ENCODE assay signal across 24 cellular contexts in the genomic region with DNA sequence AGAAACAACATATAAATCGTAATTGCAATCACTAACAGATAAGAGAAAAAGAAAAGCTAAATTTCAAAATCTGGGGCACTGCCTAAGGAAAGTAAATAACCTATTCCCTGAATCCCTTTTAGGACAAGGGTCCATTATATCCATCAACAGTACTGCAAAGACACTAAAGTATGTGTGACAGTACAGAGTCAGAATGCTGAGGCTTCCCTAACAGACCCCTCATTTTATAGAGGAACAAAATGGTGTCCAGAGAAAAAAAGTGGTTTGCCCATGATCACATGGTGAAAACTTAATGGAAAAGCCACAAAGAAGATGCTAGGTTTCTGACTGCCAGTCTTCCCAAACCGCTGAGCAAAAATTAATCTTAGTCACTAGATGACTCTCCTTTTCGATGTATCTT.
DNase-seq lines count a peak whose midpoint lies in the region; ATAC-seq, FAIRE-seq and TF ChIP-seq lines count a peak whose summit lies in the region.
"Had no signal": no experiment of that assay in that cellular context is flagged by ENCODE, and none has a peak within 500 bp of the region (broad histone marks: within the 10 kb centered on the region; RNA-seq: fewer than 3 reads in every experiment).

No MANE protein-coding gene starts in this region.

- H3K9me3 ChIP-seq in H9 (ENCODE audit: control insufficient read depth, low read depth, low read length) (no peaks in the 10 kb centered on the region), endodermal cell (ENCODE audit: control insufficient read depth, low read length) (no peaks in the 10 kb centered on the region)
- H3K9me3 ChIP-seq: A549 had no signal

- H3K14ac ChIP-seq in H9 (ENCODE audit: insufficient read depth, low read length), result no peak overlapping the region

- 0 out of 7 replicates have a peak overlapping the region, but pooled peaks of 2 of the 3 experiments have one; percentile 24 to 31 for H3K27ac Mint-ChIP-seq in H9
- peak overlapping the region; percentile 40 for H3K27ac Mint-ChIP-seq in endodermal cell
- H3K27ac Mint-ChIP-seq: CD4-positive, alpha-beta T cell; HFFc6; IgD-negative memory B cell had no signal

- H3K36me3 Mint-ChIP-seq in H9 (ENCODE audit: insufficient read depth in 1 of 3, low read depth in 3 of 3) (peaks cover 4 to 20% (median 7%) of the 10 kb centered on the region in 3 experiments; a peak in 5 of 7 replicates), endodermal cell (ENCODE audit: low read depth) (peaks cover 55% of the 10 kb centered on the region)

- no peak overlapping the region for H3K4ac ChIP-seq in H9 (ENCODE audit: low read depth, low read length)

- H3K79me2 ChIP-seq in H9 (ENCODE audit: insufficient read depth, low read length), result no peaks in the 10 kb centered on the region

- peaks cover 85% of the 10 kb centered on the region for H3K36me3 ChIP-seq in endodermal cell (ENCODE audit: control insufficient read depth, insufficient read depth, low read length)

- H2AK5ac ChIP-seq in H9 (ENCODE audit: insufficient read length, low read length), result no peak overlapping the region

- no peak overlapping the region for H3K18ac ChIP-seq in H9 (ENCODE audit: insufficient read length, low read depth, low read length)

- H3K79me1 ChIP-seq in H9 (ENCODE audit: insufficient read depth, low read depth, low read length, poor library complexity, severe bottlenecking), result no peaks in the 10 kb centered on the region

- no peak overlapping the region for H4K8ac ChIP-seq in H9 (replicated peaks; ENCODE audit: insufficient read length, low read depth, low read length)

- DNase-seq in H9, result no peak
- DNase-seq in SK-MEL-5 (ENCODE audit: low read depth, low spot score), result peak; percentile 64
- no peak for DNase-seq in endodermal cell
- peak; percentile 44 for DNase-seq in pons (ENCODE audit: low spot score)
- DNase-seq in urothelium cell line (ENCODE audit: low spot score), result no peak
- DNase-seq: AML-193; CD4-positive, alpha-beta T cell; DMS153; DMS79; GDM1; GM23248; HFFc6; KBM-7 had no signal

- no peak overlapping the region for H3K23ac ChIP-seq in H9 (ENCODE audit: insufficient read length, low read depth, low read length)

- H2BK120ac ChIP-seq in H9 (ENCODE audit: low read depth, low read length, poor library complexity, severe bottlenecking), result no peak overlapping the region

- H4K5ac ChIP-seq in H9 (ENCODE audit: insufficient read length, low read depth, low read length), result no peak overlapping the region

- peaks cover 23 to 24% of the 10 kb centered on the region in 2 experiments for H3K4me1 Mint-ChIP-seq in H9
- peaks cover 19% of the 10 kb centered on the region for H3K4me1 Mint-ChIP-seq in endodermal cell

- H3K27me3 ChIP-seq in H9 (ENCODE audit: insufficient read depth, low read length) (no peaks in the 10 kb centered on the region), endodermal cell (ENCODE audit: control insufficient read depth, insufficient read depth, low read length, poor library complexity, severe bottlenecking) (no peaks in the 10 kb centered on the region)

- in situ Hi-C loops in SK-MEL-5 (cut with HindIII; ENCODE audit: low pct_unique_long_range_greater_than_20kb, low sequenced_read_pairs), result no loop called here

- no peak for FAIRE-seq in urothelium cell line (lab: Jason Lieb, UNC)
- FAIRE-seq: A549, GM12892, GM18507, H54, HepG2 had no signal

- no peak overlapping the region for H3T11ph ChIP-seq in H9 (ENCODE audit: low read length)

- no peak overlapping the region for H3K4me3 Mint-ChIP-seq in H9
- H3K4me3 Mint-ChIP-seq in endodermal cell, result no peak overlapping the region
- H3K4me3 Mint-ChIP-seq: CD4-positive, alpha-beta T cell; HFFc6; IgD-negative memory B cell had no signal

- no peak for ATAC-seq in GM18520 (IDR thresholded peaks at IDR 0.05; ENCODE audit: unreplicated experiment)
- ATAC-seq in GM19397 (IDR thresholded peaks at IDR 0.05; ENCODE audit: unreplicated experiment), result no peak
- no peak for ATAC-seq in HG03342 (IDR thresholded peaks at IDR 0.05; ENCODE audit: unreplicated experiment)
- ATAC-seq: A549, HCT116, HepG2 had no signal

- H3K56ac ChIP-seq in H9 (ENCODE audit: insufficient read length, low read depth, low read length), result no peak overlapping the region

- WGBS in H9 (ENCODE audit: extremely low coverage, insufficient read length, low lambda C conversion rate), result no CpG with 5 or more reads among the region's 3 CpGs
- 97 to 100% methylated on average over 1 to 3 of the region's 3 CpGs for WGBS in endodermal cell (ENCODE audit: insufficient coverage in 1 of 2, insufficient read length in 1 of 2), 2 experiments

- H3K27me3 Mint-ChIP-seq in H9 (ENCODE audit: low read depth) (no peaks in the 10 kb centered on the region), endodermal cell (ENCODE audit: insufficient read depth) (no peaks in the 10 kb centered on the region)
- H3K27me3 Mint-ChIP-seq: CD4-positive, alpha-beta T cell; IgD-negative memory B cell had no signal

- no peaks in the 10 kb centered on the region for H4K20me1 ChIP-seq in H9 (ENCODE audit: control insufficient read depth, insufficient read depth, insufficient read length)

- no peak overlapping the region for H3K4me3 ChIP-seq in endodermal cell (ENCODE audit: low read length)
- H3K4me3 ChIP-seq: A549, GM23248 had no signal

- H2BK20ac ChIP-seq in H9 (ENCODE audit: low read depth, low read length, poor library complexity, severe bottlenecking), result no peak overlapping the region

- H3K27ac ChIP-seq in H9 (ENCODE audit: insufficient read length, low read depth, low read length), result no peak overlapping the region
- no peak overlapping the region for H3K27ac ChIP-seq in endodermal cell (ENCODE audit: low read depth, low read length)
- H3K27ac ChIP-seq: A549, C4-2B, GM23248 had no signal

- H2BK12ac ChIP-seq in H9 (ENCODE audit: insufficient read length, low read depth, low read length), result no peak overlapping the region

- H3K9ac ChIP-seq in H9 (ENCODE audit: extremely low read depth, insufficient read length, low read length), result no peak overlapping the region
- no peak overlapping the region for H3K9ac ChIP-seq in endodermal cell (ENCODE audit: extremely low read depth, low read length, poor library complexity, severe bottlenecking)
- H3K9ac ChIP-seq: GM23248 had no signal

- no peak overlapping the region for H2BK15ac ChIP-seq in H9 (ENCODE audit: low read depth, low read length)

- H3K9me3 Mint-ChIP-seq in H9, result no peaks in the 10 kb centered on the region
- H3K9me3 Mint-ChIP-seq in endodermal cell, result no peaks in the 10 kb centered on the region
- H3K9me3 Mint-ChIP-seq: CD4-positive, alpha-beta T cell; HFFc6; IgD-negative memory B cell had no signal

- H4K91ac ChIP-seq in H9 (ENCODE audit: insufficient read length, low read depth, low read length), result no peak overlapping the region

- no peak for TF ChIP-seq CTCF in H9 (conservative IDR thresholded peaks at IDR 0.05)
- TF ChIP-seq CTCF in endodermal cell (conservative IDR thresholded peaks at IDR 0.05), result no peak

- H2BK5ac ChIP-seq in H9 (ENCODE audit: insufficient read length, low read length), result no peak overlapping the region

- H3K23me2 ChIP-seq in H9 (ENCODE audit: insufficient read length, low read depth, low read length, poor library complexity, severe bottlenecking), result no peaks in the 10 kb centered on the region

- no peak overlapping the region for H2AFZ ChIP-seq in H9 (ENCODE audit: low read length)
- H2AFZ ChIP-seq: GM23248 had no signal

- peaks cover 3% of the 10 kb centered on the region for H3K4me1 ChIP-seq in H9 (ENCODE audit: insufficient read depth, low read length)
- peaks cover 7% of the 10 kb centered on the region for H3K4me1 ChIP-seq in endodermal cell (ENCODE audit: control insufficient read depth, insufficient read depth, low read length)
- H3K4me1 ChIP-seq: A549 had no signal

- H3K4me2 ChIP-seq in H9 (ENCODE audit: insufficient read depth, insufficient read length, low read length), result no peak overlapping the region
- H3K4me2 ChIP-seq: A549 had no signal

Comparison
In these comparisons a context has a peak if more than half of its experiments do, and no peak if none do; other contexts are left out.
1. DNase-seq: peak in SK-MEL-5 (single experiment) and pons (single experiment); none in H9 (single experiment), endodermal cell (single experiment) and urothelium cell line (single experiment).